In genomic region chrX:145563159-145563558, GRCh38 we compare ENCODE assay signal across 31 cellular contexts.
"Had no signal": no experiment of that assay in that cellular context is flagged by ENCODE, and none has a peak within 500 bp of the region (broad histone marks: within the 10 kb centered on the region; RNA-seq: fewer than 3 reads in every experiment).

No MANE protein-coding gene starts in this region.

- H3K36me3 ChIP-seq: neural progenitor cell, ovary, right lobe of liver, sigmoid colon, suprapubic skin, tibial artery, transverse colon, upper lobe of right lung, uterus had no signal

- H3K4me3 ChIP-seq: neural progenitor cell, ovary, psoas muscle, right lobe of liver, sigmoid colon, suprapubic skin, testis, tibial artery, transverse colon, upper lobe of right lung, uterus had no signal

- ATAC-seq: naive thymus-derived CD8-positive, alpha-beta T cell; natural killer cell treated with Interleukin-12 subunit alpha and Interleukin-12 subunit beta and Interleukin-15 and Interleukin-18, amount 100 ng/mL, for 72 hours; psoas muscle; right cardiac atrium; right lobe of liver; stimulated activated memory B cell treated with anti-CD40 and anti-IgM and Interleukin-4, amounts not matched to agents 10 μg/mL and 1 μg/mL and 100 μg/mL, for 72 hours; stimulated activated naive CD8-positive, alpha-beta T cell treated with anti-CD3 and anti-CD28 coated beads, Interleukin-15, amount 100 ng/mL, for 72 hours; stimulated activated naive CD8-positive, alpha-beta T cell treated with anti-CD3 and anti-CD28 coated beads, Interleukin-15, Interleukin-2, amounts not matched to agents 100 U/mL and 50 U/mL, for 24 hours; upper lobe of right lung had no signal

- H3K9me3 ChIP-seq: ovary, psoas muscle, right lobe of liver, sigmoid colon, suprapubic skin, testis, tibial artery, transverse colon, upper lobe of right lung, uterus had no signal

- H3K27ac Mint-ChIP-seq: naive thymus-derived CD8-positive, alpha-beta T cell; natural killer cell treated with Interleukin-12 subunit alpha and Interleukin-12 subunit beta and Interleukin-15 and Interleukin-18, amount 100 ng/mL, for 72 hours; nephron progenitor cell; neural progenitor cell; progenitor cell of endocrine pancreas; stimulated activated memory B cell treated with anti-CD40 and anti-IgM and Interleukin-4, amounts not matched to agents 10 μg/mL and 1 μg/mL and 100 μg/mL, for 72 hours; stimulated activated naive CD8-positive, alpha-beta T cell treated with anti-CD3 and anti-CD28 coated beads, Interleukin-15, amount 100 ng/mL, for 72 hours; type B pancreatic cell had no signal

- DNase-seq: naive thymus-derived CD8-positive, alpha-beta T cell; nephron progenitor cell; occipital lobe; ovary; posterior cingulate gyrus; psoas muscle; right cardiac atrium; right lobe of liver; sigmoid colon; small intestine; stimulated activated CD4-positive, alpha-beta T cell treated with anti-CD3 and anti-CD28 coated beads, Interleukin-15, amount 100 ng/mL, for 24 hours; stimulated activated CD4-positive, alpha-beta T cell treated with anti-CD3 and anti-CD28 coated beads, Interleukin-2, amount 100 ng/mL, for 24 hours; stimulated activated CD4-positive, alpha-beta T cell treated with anti-CD3 and anti-CD28 coated beads, Interleukin-4, amount 100 ng/mL, for 1 hour; stimulated activated CD4-positive, alpha-beta T cell treated with anti-CD3 and anti-CD28 coated beads, Interleukin-4, amount 100 ng/mL, for 4 hours; stimulated activated CD8-positive, alpha-beta memory T cell treated with anti-CD3 and anti-CD28 coated beads, Interleukin-4, amount 100 ng/mL, for 48 hours; stimulated activated naive CD4-positive, alpha-beta T cell; stimulated activated naive CD8-positive, alpha-beta T cell treated with anti-CD3 and anti-CD28 coated beads, Interleukin-15, amount 100 ng/mL, for 72 hours; stimulated activated naive CD8-positive, alpha-beta T cell treated with anti-CD3 and anti-CD28 coated beads, Interleukin-15, Interleukin-2, amounts not matched to agents 100 U/mL and 50 U/mL, for 24 hours; substantia nigra; testis; tibial artery; transverse colon; upper lobe of right lung; uterus had no signal

- H2AFZ ChIP-seq: neural progenitor cell, parathyroid adenoma had no signal

- H3K79me2 ChIP-seq: parathyroid adenoma had no signal

- H3K9ac ChIP-seq: neural progenitor cell, parathyroid adenoma had no signal

- H3K4me3 Mint-ChIP-seq: naive thymus-derived CD8-positive, alpha-beta T cell; natural killer cell treated with Interleukin-12 subunit alpha and Interleukin-12 subunit beta and Interleukin-15 and Interleukin-18, amount 100 ng/mL, for 72 hours; nephron progenitor cell; neural progenitor cell; stimulated activated memory B cell treated with anti-CD40 and anti-IgM and Interleukin-4, amounts not matched to agents 10 μg/mL and 1 μg/mL and 100 μg/mL, for 72 hours; stimulated activated naive CD8-positive, alpha-beta T cell treated with anti-CD3 and anti-CD28 coated beads, Interleukin-15, amount 100 ng/mL, for 72 hours; type B pancreatic cell had no signal

- H3K4me1 Mint-ChIP-seq: naive thymus-derived CD8-positive, alpha-beta T cell; nephron progenitor cell; neural progenitor cell; stimulated activated memory B cell treated with anti-CD40 and anti-IgM and Interleukin-4, amounts not matched to agents 10 μg/mL and 1 μg/mL and 100 μg/mL, for 72 hours; stimulated activated naive CD8-positive, alpha-beta T cell treated with anti-CD3 and anti-CD28 coated beads, Interleukin-15, amount 100 ng/mL, for 72 hours had no signal

- H3K27ac ChIP-seq: neural progenitor cell, ovary, parathyroid adenoma, psoas muscle, right lobe of liver, sigmoid colon, suprapubic skin, testis, tibial artery, transverse colon, upper lobe of right lung, uterus had no signal

- H3K36me3 Mint-ChIP-seq: neural progenitor cell; stimulated activated memory B cell treated with anti-CD40 and anti-IgM and Interleukin-4, amounts not matched to agents 10 μg/mL and 1 μg/mL and 100 μg/mL, for 72 hours; type B pancreatic cell had no signal

- H3K27me3 Mint-ChIP-seq: naive thymus-derived CD8-positive, alpha-beta T cell; natural killer cell treated with Interleukin-12 subunit alpha and Interleukin-12 subunit beta and Interleukin-15 and Interleukin-18, amount 100 ng/mL, for 72 hours; progenitor cell of endocrine pancreas; stimulated activated memory B cell treated with anti-CD40 and anti-IgM and Interleukin-4, amounts not matched to agents 10 μg/mL and 1 μg/mL and 100 μg/mL, for 72 hours; stimulated activated naive CD8-positive, alpha-beta T cell treated with anti-CD3 and anti-CD28 coated beads, Interleukin-15, amount 100 ng/mL, for 72 hours; type B pancreatic cell had no signal

- H3K27me3 ChIP-seq: neural progenitor cell, ovary, right lobe of liver, sigmoid colon, suprapubic skin, testis, tibial artery, transverse colon, upper lobe of right lung, uterus had no signal

- H3K4me2 ChIP-seq: neural progenitor cell had no signal

- H3K4me1 ChIP-seq: neural progenitor cell, parathyroid adenoma, psoas muscle, right lobe of liver, sigmoid colon, suprapubic skin, testis, tibial artery, transverse colon, upper lobe of right lung, uterus had no signal

- H3K9me3 Mint-ChIP-seq: type B pancreatic cell had no signal
